12 cellular contexts compared by ENCODE assay signal in genomic region chr6:148868314-148868713, GRCh38.
A peak's percentile ranks its signal among the peaks of the same experiment; 100 is the strongest.
DNase-seq lines count a peak whose midpoint lies in the region; ATAC-seq and TF ChIP-seq lines count a peak whose summit lies in the region.
"Had no signal": no experiment of that assay in that cellular context is flagged by ENCODE, and none has a peak within 500 bp of the region (broad histone marks: within the 10 kb centered on the region; RNA-seq: fewer than 3 reads in every experiment).

No MANE protein-coding gene starts in this region.

- no peak for TF ChIP-seq CTCF in brain microvascular endothelial cell (IDR thresholded peaks at IDR 0.05; ENCODE audit: low read depth, low read length, missing control alignments)
- no peak for TF ChIP-seq CTCF in omental fat pad (IDR thresholded peaks at IDR 0.05)
- no peak for TF ChIP-seq CTCF in uterus (IDR thresholded peaks at IDR 0.05)
- no peak for TF ChIP-seq CTCF in neural progenitor cell (IDR thresholded peaks at IDR 0.05)

- H3K27me3 Mint-ChIP-seq in neural progenitor cell (ENCODE audit: insufficient read depth, low read depth), result no peaks in the 10 kb centered on the region

- H3K36me3 ChIP-seq in HUES64 (ENCODE audit: insufficient read depth, low read length) (no peaks in the 10 kb centered on the region), brain microvascular endothelial cell (replicated peaks) (no peaks in the 10 kb centered on the region), uterus (no peaks in the 10 kb centered on the region), neural progenitor cell (no peaks in the 10 kb centered on the region)

- TF ChIP-seq POLR2A in uterus (IDR thresholded peaks at IDR 0.05), result no peak

- in situ Hi-C loops in brain microvascular endothelial cell (cut with HindIII; ENCODE audit: low pct_ligation_motif_present, low sequenced_read_pairs), result no loop called here

- H3K9me3 Mint-ChIP-seq in neural progenitor cell, result peaks cover 5% of the 10 kb centered on the region

- H3K4me2 ChIP-seq in neural progenitor cell, result no peak overlapping the region

- ATAC-seq in omental fat pad (ENCODE audit: low FRiP score) (peak; percentile 84), HG03565 (IDR thresholded peaks at IDR 0.05; ENCODE audit: unreplicated experiment) (no peak)
- ATAC-seq: body of pancreas had no signal

- H3K9ac ChIP-seq in HUES64 (ENCODE audit: low read depth, low read length) (no peak overlapping the region), neural progenitor cell (no peak overlapping the region)

- H3F3A ChIP-seq in neural progenitor cell (ENCODE audit: low read depth), result peaks cover 14% of the 10 kb centered on the region

- DNase-seq in NOMO-1 treated with DMSO at 0.1 percent for 48 hours (lab: John Stamatoyannopoulos, UW; ENCODE audit: unreplicated experiment) (peak; percentile 63), NOMO-1 treated with dmso at 0.1 percent for 144 hours (lab: John Stamatoyannopoulos, UW; ENCODE audit: unreplicated experiment) (no peak), brain microvascular endothelial cell (peak; percentile 64), omental fat pad (ENCODE audit: low spot score) (no peak), uterus (no peak), neural progenitor cell (ENCODE audit: low spot score) (no peak)
- DNase-seq: body of pancreas, NCI-H2171 treated with DMSO at 0.1 percent for 48 hours, T-helper 9 cell had no signal

- H3K36me3 Mint-ChIP-seq in neural progenitor cell, result peaks cover 8% of the 10 kb centered on the region

- no peak overlapping the region for H2AFZ ChIP-seq in neural progenitor cell (replicated peaks)

- H3K4me3 ChIP-seq in HUES64 (ENCODE audit: low read length) (no peak overlapping the region), brain microvascular endothelial cell (ENCODE audit: low read depth, low read length) (no peak overlapping the region), uterus (no peak overlapping the region), neural progenitor cell (no peak overlapping the region)
- H3K4me3 ChIP-seq: body of pancreas had no signal

- H3K4me3 Mint-ChIP-seq in neural progenitor cell, result no peak overlapping the region

- H3K27ac ChIP-seq in HUES64 (ENCODE audit: low read depth, low read length) (0 out of 2 replicates have a peak overlapping the region, but pooled peaks have one; percentile 13), brain microvascular endothelial cell (peak overlapping the region; percentile 47), uterus (peak overlapping the region in 1 of 2 donors; percentile 43), neural progenitor cell (no peak overlapping the region)
- H3K27ac ChIP-seq: 22Rv1, body of pancreas had no signal

- intact Hi-C loops in uterus (cut with DNase I; ENCODE audit: low total_unique reads), result no loop called here

- H3K27me3 ChIP-seq in HUES64 (ENCODE audit: insufficient read depth, low read length) (no peaks in the 10 kb centered on the region), brain microvascular endothelial cell (replicated peaks) (no peaks in the 10 kb centered on the region), uterus (no peaks in the 10 kb centered on the region), neural progenitor cell (no peaks in the 10 kb centered on the region)
- H3K27me3 ChIP-seq: body of pancreas had no signal

- H3K9me3 ChIP-seq in HUES64 (ENCODE audit: insufficient read depth, low read depth, low read length) (no peaks in the 10 kb centered on the region), uterus (no peaks in the 10 kb centered on the region), neural progenitor cell (ENCODE audit: low read depth) (no peaks in the 10 kb centered on the region)
- H3K9me3 ChIP-seq: body of pancreas had no signal

- H3K4me1 Mint-ChIP-seq in neural progenitor cell, result peaks cover 66% of the 10 kb centered on the region

- WGBS in HUES64, result 91% methylated on average over 5 of the region's 5 CpGs

- H3K79me2 ChIP-seq in neural progenitor cell (ENCODE audit: low read depth), result peaks cover 92% of the 10 kb centered on the region

- no peak overlapping the region for H3K27ac Mint-ChIP-seq in neural progenitor cell

- H4K20me1 ChIP-seq in neural progenitor cell (ENCODE audit: low read depth), result peaks cover 9% of the 10 kb centered on the region

- H3K4me1 ChIP-seq in HUES64 (ENCODE audit: insufficient read depth, low read length) (peaks cover 49% of the 10 kb centered on the region), uterus (peaks cover 0 to 5% of the 10 kb centered on the region in 2 donors), neural progenitor cell (peaks cover 34% of the 10 kb centered on the region)
- H3K4me1 ChIP-seq: body of pancreas had no signal

Comparison
In these comparisons a context has a peak if more than half of its experiments do, and no peak if none do; other contexts are left out.
1. DNase-seq: peak in NOMO-1 treated with DMSO at 0.1 percent for 48 hours (single experiment) and brain microvascular endothelial cell (single experiment); none in NOMO-1 treated with dmso at 0.1 percent for 144 hours (single experiment), omental fat pad (single experiment), uterus (0 of 2) and neural progenitor cell (single experiment).